ENCODE assay signal across 11 cellular contexts in the genomic region with DNA sequence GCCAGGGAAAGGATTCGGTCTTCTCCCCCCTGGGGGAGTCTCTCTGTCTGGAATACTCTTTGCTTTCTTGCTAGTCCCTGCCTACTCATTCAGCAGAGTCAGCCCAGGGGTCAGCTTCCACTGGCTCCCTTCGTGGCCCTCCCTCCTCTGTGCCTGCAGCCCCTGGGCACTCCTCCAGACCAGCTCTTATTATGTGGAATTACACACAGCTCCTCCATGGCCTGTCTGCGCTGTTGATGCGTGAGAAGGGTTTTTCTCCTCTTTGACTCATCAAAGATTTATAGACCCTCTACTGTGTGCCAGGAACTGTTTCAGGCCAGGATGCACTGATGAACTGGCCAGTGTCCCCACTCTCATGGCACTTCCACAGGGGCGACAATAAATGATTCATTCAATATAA.
DNase-seq lines count a peak whose midpoint lies in the region; ATAC-seq and TF ChIP-seq lines count a peak whose summit lies in the region.
"Had no signal": no experiment of that assay in that cellular context is flagged by ENCODE, and none has a peak within 500 bp of the region (broad histone marks: within the 10 kb centered on the region; RNA-seq: fewer than 3 reads in every experiment).

No MANE protein-coding gene starts in this region.

- ATAC-seq in HG02852 (IDR thresholded peaks at IDR 0.05; ENCODE audit: unreplicated experiment) (no peak), HG03139 (IDR thresholded peaks at IDR 0.05; ENCODE audit: unreplicated experiment) (no peak), GM19035 (IDR thresholded peaks at IDR 0.05; ENCODE audit: unreplicated experiment) (no peak)

- peak overlapping the region; percentile 28 for H3K4me2 ChIP-seq in parathyroid adenoma (ENCODE audit: low read length)
- H3K4me2 ChIP-seq: KMS-11 had no signal

- H3K4me3 ChIP-seq in fibroblast of pulmonary artery (replicated peaks; ENCODE audit: low read depth, low read length) (no peak overlapping the region), parathyroid adenoma (ENCODE audit: low read depth, low read length) (no peak overlapping the region)

- H3K79me2 ChIP-seq in parathyroid adenoma, result peaks cover 28% of the 10 kb centered on the region

- H3K9me3 ChIP-seq in parathyroid adenoma (ENCODE audit: control insufficient read depth, low read length), result no peaks in the 10 kb centered on the region

- peaks cover 59% of the 10 kb centered on the region for H3K4me1 ChIP-seq in parathyroid adenoma

- no peak overlapping the region for H3K9ac ChIP-seq in parathyroid adenoma
- H3K9ac ChIP-seq: KMS-11 had no signal

- no peak for TF ChIP-seq CTCF in fibroblast of pulmonary artery (IDR thresholded peaks at IDR 0.05; ENCODE audit: low read length, missing control alignments)
- TF ChIP-seq CTCF in parathyroid adenoma (IDR thresholded peaks at IDR 0.05), result no peak

- H2AFZ ChIP-seq in parathyroid adenoma, result no peak overlapping the region

- no peaks in the 10 kb centered on the region for H3K36me3 ChIP-seq in parathyroid adenoma (ENCODE audit: control insufficient read depth, insufficient read depth, low read length)

- H3K27me3 ChIP-seq in parathyroid adenoma (ENCODE audit: control insufficient read depth, insufficient read depth, low read length), result no peaks in the 10 kb centered on the region

- peak overlapping the region; percentile 91 for H3K27ac ChIP-seq in parathyroid adenoma
- H3K27ac ChIP-seq: KMS-11 had no signal

- DNase-seq in EH (ENCODE audit: low read depth) (peak; percentile 81), NCI-H1092 treated with DMSO at 0.1 percent for 48 hours (lab: John Stamatoyannopoulos, UW) (peak; percentile 71), fibroblast of pulmonary artery (ENCODE audit: low read depth) (peak; percentile 5)
- DNase-seq in activated CD4-positive, alpha-beta T cell treated with anti-CD3 and anti-CD28 coated beads, Interleukin-2, amount 50 U/mL, for 1 hour, result no peak
- DNase-seq: activated T-cell treated with anti-CD3 and anti-CD28 coated beads for 4 hours, DMS 273 treated with DMSO at 0.1 percent for 48 hours had no signal
